In the genomic region with DNA sequence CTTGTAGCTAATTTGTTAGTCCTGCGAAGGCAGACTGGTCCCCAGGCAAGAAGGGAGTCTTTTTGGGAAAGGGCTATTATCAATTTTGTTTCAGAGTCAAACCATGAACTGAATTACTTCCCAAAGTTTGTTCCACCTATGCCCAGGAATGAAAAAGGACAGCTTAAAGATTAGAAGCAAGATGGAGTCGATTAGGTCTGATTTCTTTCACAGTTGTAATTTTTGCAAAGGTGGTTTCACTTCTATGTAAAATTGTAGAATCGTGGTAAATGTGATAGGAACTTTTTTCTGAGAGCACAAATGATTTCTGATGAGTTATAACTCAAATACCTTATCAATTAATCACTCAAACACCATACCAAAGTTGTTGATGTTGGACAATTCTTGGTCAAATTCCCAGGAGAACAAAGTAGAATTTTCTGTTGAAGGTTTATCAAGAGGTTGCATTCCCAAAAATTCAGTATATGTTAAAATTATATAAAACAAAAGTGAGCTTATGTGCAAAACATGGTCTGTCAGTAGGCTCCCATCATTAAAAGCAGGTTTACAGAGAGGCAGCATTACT, we compare ENCODE assay signal across 1 cellular context.
TF ChIP-seq lines count a peak whose summit lies in the region.

No MANE protein-coding gene starts in this region.

TF ChIP-seq in IMR-90, 13 proteins besides CTCF, POLR2A, EP300 and RAD21:
- no peak for TF ChIP-seq MAZ (IDR thresholded peaks at IDR 0.05; ENCODE audit: borderline replicate concordance, low read depth, low read length)
- TF ChIP-seq RCOR1 (IDR thresholded peaks at IDR 0.05; ENCODE audit: insufficient replicate concordance, low read length), result no peak
- TF ChIP-seq NFE2L2 (IDR thresholded peaks at IDR 0.05; ENCODE audit: low read depth, low read length), result no peak
- no peak for TF ChIP-seq FOS (IDR thresholded peaks at IDR 0.05; ENCODE audit: low read depth, low read length)
